In the genomic region with DNA sequence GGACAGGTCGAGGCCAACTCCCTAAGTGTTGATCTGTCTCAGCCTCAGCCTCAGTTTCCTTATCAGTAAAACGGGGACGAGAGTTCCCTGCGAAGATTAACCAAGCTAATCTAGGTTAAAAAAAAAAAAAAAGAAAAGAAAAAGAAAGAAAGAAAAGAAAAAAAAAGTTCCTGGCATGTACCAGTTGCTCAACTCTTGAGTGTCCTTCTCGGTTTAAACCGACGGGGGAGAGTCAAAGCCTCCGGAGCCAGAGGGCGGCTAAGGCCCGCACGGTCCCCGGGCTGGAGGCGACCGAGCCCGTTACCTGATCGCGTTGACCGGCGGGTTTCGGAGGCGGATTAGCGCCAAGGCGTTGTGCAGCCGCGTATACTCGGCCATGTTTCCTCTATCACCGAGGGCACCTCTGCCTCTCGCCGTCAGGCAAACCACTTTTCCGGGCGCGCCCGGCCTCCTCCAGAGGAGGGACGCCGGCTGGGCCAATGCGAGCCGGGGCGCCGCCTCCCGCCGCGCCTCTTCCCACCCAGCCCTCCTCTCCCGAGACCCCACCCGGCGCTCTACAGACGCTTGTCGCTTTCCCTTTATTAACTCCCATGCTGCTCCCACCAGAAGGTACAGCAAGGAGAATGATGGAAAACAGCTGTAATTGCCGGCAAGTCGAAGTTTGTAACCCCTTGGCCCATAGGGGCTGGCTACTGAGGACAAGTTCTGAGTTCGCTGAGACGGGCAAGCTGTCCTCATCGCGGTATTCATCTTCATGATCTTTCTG, we compare ENCODE assay signal across 8 cellular contexts. TPM values are rescaled to one million over a fixed set of nuclear protein-coding genes. Genes with fewer than 3 reads are reported as not detected.
DNase-seq lines count a peak whose midpoint lies in the region; ATAC-seq and TF ChIP-seq lines count a peak whose summit lies in the region.

A gene (minus strand): TSS at position 405 of the 766 bp plus-strand sequence. CDS start 27 bp downstream, at position 378.

- DNase-seq in NOMO-1 treated with DMSO at 0.1 percent for 48 hours (lab: John Stamatoyannopoulos, UW; ENCODE audit: unreplicated experiment) (peak; percentile 74), esophagus squamous epithelium (lab: John Stamatoyannopoulos, UW) (no peak)
- DNase-seq in activated T-cell treated with anti-CD3 and anti-CD28 coated beads, Interleukin-2, amount 50 U/mL, for 24 hours = peak; percentile 74
- peak; percentile 20 to 50 for DNase-seq in stimulated activated CD8-positive, alpha-beta memory T cell treated with anti-CD3 and anti-CD28 coated beads, Interleukin-7, amount 100 ng/mL, for 48 hours (ENCODE audit: extremely low read depth in 1 of 2, low read depth in 1 of 2)

- no peak within 1 kb of the TSS for H3K27ac Mint-ChIP-seq in activated T-cell treated with anti-CD3 and anti-CD28 coated beads, Interleukin-2, amount 50 U/mL, for 24 hours

- H3K4me3 ChIP-seq in esophagus squamous epithelium (peak within 1 kb of the TSS; percentile 40 to 80 (median 71)), muscle layer of duodenum (ENCODE audit: low read depth in 1 of 2, low read length in 2 of 2) (peak within 1 kb of the TSS; percentile 81 to 83)

- H3K4me1 Mint-ChIP-seq in activated T-cell treated with anti-CD3 and anti-CD28 coated beads, Interleukin-2, amount 50 U/mL, for 24 hours (ENCODE audit: low read depth) = peaks cover 8% of the 10 kb centered on the region

- H3K4me3 Mint-ChIP-seq in activated T-cell treated with anti-CD3 and anti-CD28 coated beads, Interleukin-2, amount 50 U/mL, for 24 hours = peak within 1 kb of the TSS; percentile 77

- intact Hi-C loops in esophagus squamous epithelium (cut with DNase I) = no loop called here

- H3K27me3 ChIP-seq in esophagus squamous epithelium (no peaks in the 10 kb centered on the region), muscle layer of duodenum (ENCODE audit: low read depth, low read length) (no peaks in the 10 kb centered on the region)

- peaks cover 15% of the 10 kb centered on the region for H3K9me3 Mint-ChIP-seq in activated T-cell treated with anti-CD3 and anti-CD28 coated beads, Interleukin-2, amount 50 U/mL, for 24 hours

- TF ChIP-seq POLR2A in esophagus squamous epithelium (IDR thresholded peaks at IDR 0.05) = peak in 2 of 4 donors; percentile 51 to 56

- peaks cover 9% of the 10 kb centered on the region for H3K27me3 Mint-ChIP-seq in activated T-cell treated with anti-CD3 and anti-CD28 coated beads, Interleukin-2, amount 50 U/mL, for 24 hours

- no peaks in the 10 kb centered on the region for H3K9me3 ChIP-seq in esophagus squamous epithelium
- no peaks in the 10 kb centered on the region for H3K9me3 ChIP-seq in muscle layer of duodenum (ENCODE audit: control insufficient read depth in 1 of 2, low read length in 2 of 2)

- ATAC-seq in GM18498 (IDR thresholded peaks at IDR 0.05; ENCODE audit: unreplicated experiment) (peak; percentile 96), HG03139 (IDR thresholded peaks at IDR 0.05; ENCODE audit: unreplicated experiment) (peak; percentile 77), GM18858 (IDR thresholded peaks at IDR 0.05; ENCODE audit: unreplicated experiment) (no peak)

- no peaks in the 10 kb centered on the region for H3K36me3 Mint-ChIP-seq in activated T-cell treated with anti-CD3 and anti-CD28 coated beads, Interleukin-2, amount 50 U/mL, for 24 hours (ENCODE audit: low read depth)

- TF ChIP-seq CTCF in esophagus squamous epithelium (IDR thresholded peaks at IDR 0.05) = no peak

- H3K27ac ChIP-seq in esophagus squamous epithelium (peak within 1 kb of the TSS; percentile 63 to 87 (median 78)), muscle layer of duodenum (ENCODE audit: low read length) (peak within 1 kb of the TSS; percentile 62)

- H3K36me3 ChIP-seq in esophagus squamous epithelium (no peaks in the 10 kb centered on the region), muscle layer of duodenum (ENCODE audit: control insufficient read depth in 1 of 2, insufficient read depth in 2 of 2, low read length in 2 of 2) (no peaks in the 10 kb centered on the region)

- H3K4me1 ChIP-seq in esophagus squamous epithelium (peaks cover 0 to 12% (median 0%) of the 10 kb centered on the region in 3 donors), muscle layer of duodenum (ENCODE audit: control insufficient read depth in 1 of 2, insufficient read depth in 2 of 2, low read length in 2 of 2) (no peaks in the 10 kb centered on the region)

- 4 to 14% methylated on average over 20 to 34 of the region's 53 CpGs for WGBS in esophagus squamous epithelium, 2 donors

RNA-seq across cellular contexts. Expression of the gene that starts here (rescaled TPM):
- 1 to 10 TPM; 5.7 to 6.3 (median 5.9) TPM for total RNA-seq in esophagus squamous epithelium
